Comparison of ENCODE assay signal across 2 cellular contexts in genomic region chr7:26189697-26190096, GRCh38.
TF ChIP-seq lines count a peak whose summit lies in the region.

No MANE protein-coding gene starts in this region.

TF ChIP-seq in SK-N-SH treated with all-trans-retinoic acid at 6 μM for 48 hours, 23 proteins besides CTCF, POLR2A, EP300 and RAD21:
- 0 out of 2 replicates have a peak, but pooled peaks have one; percentile 5 for TF ChIP-seq ZNF8 (CRISPR knock-in tag; IDR thresholded peaks at IDR 0.05)
- TF ChIP-seq GLIS3 (CRISPR knock-in tag; IDR thresholded peaks at IDR 0.05), result no peak
- peak; percentile 11 for TF ChIP-seq PATZ1 (CRISPR knock-in tag; IDR thresholded peaks at IDR 0.05; ENCODE audit: borderline replicate concordance)
- peak; percentile 74; the same call in 1 of the 2 replicates for TF ChIP-seq RARB (CRISPR knock-in tag; IDR thresholded peaks at IDR 0.05)
- TF ChIP-seq ESRRG (CRISPR knock-in tag; IDR thresholded peaks at IDR 0.05), result 0 out of 2 replicates have a peak, but pooled peaks have one; percentile 14
- TF ChIP-seq PPARA (CRISPR knock-in tag; IDR thresholded peaks at IDR 0.05; ENCODE audit: borderline replicate concordance), result no peak

TF ChIP-seq in SK-N-SH, 30 proteins besides CTCF, POLR2A, EP300 and RAD21:
- TF ChIP-seq MEF2A (IDR thresholded peaks at IDR 0.05; ENCODE audit: borderline replicate concordance, low read depth), result no peak
- TF ChIP-seq TCF12 (IDR thresholded peaks at IDR 0.05), result no peak
